9 cellular contexts compared by ENCODE assay signal in genomic region chr6:1388927-1389790, GRCh38. TPM values are rescaled to one million over a fixed set of nuclear protein-coding genes. Genes with fewer than 3 reads are reported as not detected.
DNase-seq lines count a peak whose midpoint lies in the region; ATAC-seq, FAIRE-seq and TF ChIP-seq lines count a peak whose summit lies in the region.
"Had no signal": no experiment of that assay in that cellular context is flagged by ENCODE, and none has a peak within 500 bp of the region (broad histone marks: within the 10 kb centered on the region; RNA-seq: fewer than 3 reads in every experiment).

FOXF2 (plus strand) TSS chr6:1389576; CDS start chr6:1389948, 372 bp downstream.

- TF ChIP-seq EP300 in GM12878 (IDR thresholded peaks at IDR 0.05; ENCODE audit: borderline replicate concordance in 1 of 2, control insufficient read depth in 1 of 2, low read depth in 2 of 2, low read length in 2 of 2) = no peak

- SMC1A ChIA-PET in GM12878 (lab: Charles Lee; ENCODE audit: uncharacterized antibody, unreplicated experiment) = no interaction called here

- in situ Hi-C loops in GM12878 (cut with MboI) = no loop called here

- CTCF ChIA-PET in GM12878 (lab: Yijun Ruan, JAX) = no interaction called here

- no peaks in the 10 kb centered on the region; the same call in 2 of the 3 replicates for H3K9me3 ChIP-seq in GM12878 (replicated peaks; ENCODE audit: control insufficient read depth, insufficient read depth, low read length)
- no peaks in the 10 kb centered on the region for H3K9me3 ChIP-seq in tibial artery
- H3K9me3 ChIP-seq in MM.1S (replicated peaks; ENCODE audit: insufficient read depth, low read length) = no peaks in the 10 kb centered on the region

- no peak within 1 kb of the TSS for H3K4me3 ChIP-seq in GM12878
- peak within 1 kb of the TSS; percentile 43 for H3K4me3 ChIP-seq in tibial artery
- no peak within 1 kb of the TSS for H3K4me3 ChIP-seq in MM.1S (ENCODE audit: low read length)

- FAIRE-seq in GM12878 (lab: Jason Lieb, UNC) (no peak), GM12892 (lab: Jason Lieb, UNC) (no peak)

- peak; percentile 53 for DNase-seq in activated CD8-positive, alpha-beta memory T cell treated with anti-CD3 and anti-CD28 coated beads, Interleukin-2, amount 50 U/mL, for 48 hours
- no peak for DNase-seq in activated CD8-positive, alpha-beta memory T cell treated with anti-CD3 and anti-CD28 coated beads, Interleukin-2, amount 50 U/mL, for 4 hours
- no peak for DNase-seq in GM12878 (ENCODE audit: low read depth, low spot score)
- DNase-seq in left lobe of liver (ENCODE audit: low spot score) = no peak
- no peak for DNase-seq in tibial artery
- no peak for DNase-seq in SKM-1 (lab: John Stamatoyannopoulos, UW; ENCODE audit: unreplicated experiment)
- no peak for DNase-seq in MM.1S
- no peak for DNase-seq in GM12892 (ENCODE audit: insufficient read length)

- no peak within 1 kb of the TSS for H2AFZ ChIP-seq in GM12878 (ENCODE audit: control insufficient read depth, low read depth, low read length)
- H2AFZ ChIP-seq in MM.1S (ENCODE audit: low read length) = no peak within 1 kb of the TSS

- no peak within 1 kb of the TSS for H3K27ac ChIP-seq in GM12878 (ENCODE audit: control insufficient read depth, insufficient read depth)
- no peak within 1 kb of the TSS for H3K27ac ChIP-seq in tibial artery
- no peak within 1 kb of the TSS for H3K27ac ChIP-seq in MM.1S (ENCODE audit: low read length)

- H3K4me2 ChIP-seq in GM12878 (ENCODE audit: control insufficient read depth, insufficient read depth) (no peak within 1 kb of the TSS), MM.1S (ENCODE audit: low read depth, low read length) (no peak within 1 kb of the TSS)

- H4K20me1 ChIP-seq in GM12878 (ENCODE audit: control insufficient read depth, insufficient read depth) (no peaks in the 10 kb centered on the region), MM.1S (ENCODE audit: insufficient read depth, low read length) (no peaks in the 10 kb centered on the region)

- WGBS in GM12878 (ENCODE audit: insufficient coverage, insufficient replicate concordance, low lambda C conversion rate, missing lambda C conversion rate) = 10% methylated on average over 27 of the region's 84 CpGs

- H3K9me2 ChIP-seq in MM.1S (replicated peaks; ENCODE audit: insufficient read depth, low read length) = no peaks in the 10 kb centered on the region

- BruUV-seq in GM12878 (replicated peaks; lab: Mats Ljungman, UMichigan) = no TSS peak

- intact Hi-C loops in GM12878 (cut with micrococcal nuclease; ENCODE audit: unreplicated experiment) (no loop called here), tibial artery (cut with DNase I; ENCODE audit: low total_unique reads) (loop anchor here (5.0 kb wide), 1 partner anchor 797 kb away; no protein-coding TSS in a partner anchor)

- H3K27me3 ChIP-seq in GM12878 (replicated peaks in 1 of 2; ENCODE audit: control insufficient read depth in 2 of 2, insufficient read depth in 2 of 2, low read length in 1 of 2) = peaks cover 26 to 29% of the 10 kb centered on the region in 2 experiments
- peaks cover 0 to 98% of the 10 kb centered on the region in 2 donors for H3K27me3 ChIP-seq in tibial artery
- peaks cover 80% of the 10 kb centered on the region for H3K27me3 ChIP-seq in MM.1S (replicated peaks; ENCODE audit: insufficient read depth, low read length)

- no peak for TF ChIP-seq CTCF in GM12878 (IDR thresholded peaks at IDR 0.05 in 2 of 3, conservative IDR thresholded peaks at IDR 0.05 in 1 of 3; ENCODE audit: control insufficient read depth in 2 of 3, extremely low read depth in 1 of 3, insufficient read depth in 1 of 3, low read depth in 3 of 3, low read length in 3 of 3)
- no peak for TF ChIP-seq CTCF in tibial artery (IDR thresholded peaks at IDR 0.05)
- TF ChIP-seq CTCF in MM.1S (IDR thresholded peaks at IDR 0.05; ENCODE audit: low read length) = no peak

- H3K9ac ChIP-seq in GM12878 (ENCODE audit: control insufficient read depth, insufficient read depth, low read length) = no peak within 1 kb of the TSS
- no peak within 1 kb of the TSS for H3K9ac ChIP-seq in MM.1S (ENCODE audit: low read length)

- H3F3A ChIP-seq in MM.1S (ENCODE audit: insufficient read depth, low read length) = no peaks in the 10 kb centered on the region

- no peaks in the 10 kb centered on the region for H3K4me1 ChIP-seq in GM12878 (ENCODE audit: control insufficient read depth, insufficient read depth, low read length)
- peaks cover 0 to 52% (median 42%) of the 10 kb centered on the region in 4 donors for H3K4me1 ChIP-seq in tibial artery
- no peaks in the 10 kb centered on the region for H3K4me1 ChIP-seq in MM.1S (ENCODE audit: low read length)

- no peak for TF ChIP-seq POLR2A in GM12878 (IDR thresholded peaks at IDR 0.05; ENCODE audit: low read depth, low read length)
- no peak for TF ChIP-seq POLR2A in GM12892 (IDR thresholded peaks at IDR 0.05; ENCODE audit: low read depth, low read length)

- H3K36me3 ChIP-seq in GM12878 (ENCODE audit: control insufficient read depth in 2 of 2, insufficient read depth in 2 of 2, low read length in 1 of 2) (no peaks in the 10 kb centered on the region), tibial artery (no peaks in the 10 kb centered on the region), MM.1S (replicated peaks; ENCODE audit: insufficient read depth, low read length) (no peaks in the 10 kb centered on the region)

- POLR2A ChIA-PET in GM12878 (lab: Charles Lee) = no interaction called here

- H3K79me2 ChIP-seq in GM12878 (ENCODE audit: control insufficient read depth, insufficient read depth, low read length) = no peaks in the 10 kb centered on the region
- no peaks in the 10 kb centered on the region for H3K79me2 ChIP-seq in MM.1S (ENCODE audit: low read length)

- RAD21 ChIA-PET in GM12878 (lab: Charles Lee; ENCODE audit: unreplicated experiment) = no interaction called here

- ATAC-seq in GM12878 (no peak), left lobe of liver (peak; percentile 11)

- TF ChIP-seq RAD21 in GM12878 (IDR thresholded peaks at IDR 0.05; ENCODE audit: insufficient read depth, low read depth, low read length) = no peak

TF ChIP-seq in GM12878, 131 proteins besides CTCF, POLR2A, EP300 and RAD21:
- no peak for TF ChIP-seq ETV6 (conservative IDR thresholded peaks at IDR 0.05 in 1 of 2, IDR thresholded peaks at IDR 0.05 in 1 of 2; ENCODE audit: borderline replicate concordance in 1 of 2, low read depth in 1 of 2)
- TF ChIP-seq CREB1 (IDR thresholded peaks at IDR 0.05; ENCODE audit: low read depth) = no peak
- peak; percentile 82 for TF ChIP-seq SUZ12 (IDR thresholded peaks at IDR 0.05; ENCODE audit: unreplicated experiment)

RNA-seq across cellular contexts. Expression of gene FOXF2, which starts in this region (rescaled TPM):
- not detected in 2 replicates for total RNA-seq in GM12878 (2013; cell fraction: nucleolus; rRNA removed)
- total RNA-seq in GM12878 (2014; rRNA removed) (not detected in 2 replicates), GM12878 (2014; rRNA removed; fragmentation: Illumina TruSeq; extraction: Trizol) (not detected in 2 replicates), GM12878 (2021) (not detected in 2 replicates), left lobe of liver (not detected)
- polyA plus RNA-seq in GM12878 (2011; ENCODE audit: low read depth) = not detected
- polyA plus RNA-seq in GM12878 (2011; rRNA removed) (not detected in 2 replicates), GM12878 (2014; fragmentation: Illumina TruSeq; extraction: Trizol) (not detected in 2 replicates), GM12878 (2014; fragmentation: Nextera tagmentation; extraction: Ambion mirVana) (not detected), GM12878 (2014; rRNA removed) (not detected in 2 replicates), GM12878 (2016; fragmentation: Nextera tagmentation; extraction: Ambion mirVana) (not detected)
- polyA plus RNA-seq in GM12878 (2011; cell fraction: cytosol; rRNA removed) = not detected in 2 replicates
- not detected in 2 replicates for polyA plus RNA-seq in GM12878 (2011; cell fraction: nucleus; rRNA removed)
- polyA plus RNA-seq in GM12878 (2012) = not detected in 2 replicates
- not detected in 2 replicates for polyA minus RNA-seq in GM12878 (2011; rRNA and poly(A)+ RNA removed)
- 1.7 TPM in 1 of 2 replicates, not detected in the other for polyA minus RNA-seq in GM12878 (2011; cell fraction: cytosol; rRNA and poly(A)+ RNA removed)
- not detected in 2 replicates for polyA minus RNA-seq in GM12878 (2011; cell fraction: nucleus; rRNA and poly(A)+ RNA removed)
- not detected for polyA plus RNA-seq in GM12892 (2012; ENCODE audit: missing spikeins)
- total RNA-seq: T-helper 2 cell treated with Interferon-gamma antibody and Interleukin-4, amounts not matched to agents 100 ng/mL and 5 ng/mL, for 36 hours had no signal

Comparison
In these comparisons a context has a peak if more than half of its experiments do, and no peak if none do; other contexts are left out.
1. Peak in ATAC-seq in left lobe of liver; RNA of the gene not detected or under 1 TPM.
2. H3K4me3 ChIP-seq: peak in tibial artery (2 of 2); none in GM12878 (single experiment) and MM.1S (single experiment).